37 cellular contexts compared by ENCODE assay signal in genomic region chr2:80259292-80259691, GRCh38. TPM values are rescaled to one million over a fixed set of nuclear protein-coding genes. Genes with fewer than 3 reads are reported as not detected.
"Had no signal": no experiment of that assay in that cellular context is flagged by ENCODE, and none has a peak within 500 bp of the region (broad histone marks: within the 10 kb centered on the region; RNA-seq: fewer than 3 reads in every experiment).

No MANE protein-coding gene starts in this region.

- DNase-seq: activated B cell treated with CpG ODN at 0.5 μM for 24 hours; activated CD4-positive, alpha-beta T cell treated with anti-CD3 and anti-CD28 coated beads for 48 hours; activated CD4-positive, alpha-beta T cell treated with anti-CD3 and anti-CD28 coated beads, Interleukin-2, amount 50 U/mL, for 1 hour; activated CD4-positive, alpha-beta T cell treated with anti-CD3 and anti-CD28 coated beads, Interleukin-2, amount 50 U/mL, for 48 hours; activated CD8-positive, alpha-beta memory T cell treated with anti-CD3 and anti-CD28 coated beads for 24 hours; activated CD8-positive, alpha-beta T cell treated with anti-CD3 and anti-CD28 coated beads for 36 hours; activated effector memory CD4-positive, alpha-beta T cell treated with anti-CD3 and anti-CD28 coated beads, Interleukin-2, amount 50 U/mL, for 16 hours; activated naive CD4-positive, alpha-beta T cell treated with anti-CD3 and anti-CD28 coated beads for 36 hours; activated naive CD8-positive, alpha-beta T cell treated with anti-CD3 and anti-CD28 coated beads for 36 hours; activated naive CD8-positive, alpha-beta T cell treated with anti-CD3 and anti-CD28 coated beads, Interleukin-2, amount 50 U/mL, for 24 hours; activated T-cell treated with anti-CD3 and anti-CD28 coated beads, Interleukin-2, amount 50 U/mL, for 1 hour; activated T-cell treated with anti-CD3 and anti-CD28 coated beads, Interleukin-2, amount 50 U/mL, for 48 hours; adrenal gland; amygdala; aorta; body of pancreas; central memory CD4-positive, alpha-beta T cell; cerebellar nuclear complex; colonic mucosa; effector CD8-positive, alpha-beta T cell; esophagus squamous epithelium; foreskin melanocyte; heart right ventricle; T-helper 17 cell; T1000; WERI-Rb-1 had no signal

- ATAC-seq: activated CD4-positive, CD25-positive, alpha-beta regulatory T cell treated with anti-CD3 and anti-CD28 coated beads, Interleukin-2, amount 50 U/mL, for 24 hours; activated CD8-positive, alpha-beta T cell treated with anti-CD3 and anti-CD28 coated beads for 36 hours; activated naive CD8-positive, alpha-beta T cell treated with anti-CD3 and anti-CD28 coated beads, Interleukin-2, amount 50 U/mL, for 24 hours; body of pancreas; gastroesophageal sphincter; T-helper 17 cell had no signal

- H3K4me1 ChIP-seq: adrenal gland, body of pancreas, colonic mucosa, esophagus squamous epithelium, gastroesophageal sphincter had no signal

- H3K27ac ChIP-seq: adrenal gland, body of pancreas, cardiac muscle cell, colonic mucosa, epithelial cell of prostate, esophagus squamous epithelium, gastroesophageal sphincter, heart right ventricle, WERI-Rb-1 had no signal

- H3K9me3 ChIP-seq: adrenal gland, body of pancreas, colonic mucosa, esophagus squamous epithelium, gastroesophageal sphincter, heart right ventricle had no signal

- H3K27me3 ChIP-seq: adrenal gland, body of pancreas, cardiac muscle cell, colonic mucosa, esophagus squamous epithelium, gastroesophageal sphincter, heart right ventricle had no signal

- H3K36me3 ChIP-seq: adrenal gland, cardiac muscle cell, colonic mucosa, esophagus squamous epithelium, gastroesophageal sphincter, heart right ventricle, WERI-Rb-1 had no signal

- H3K4me3 ChIP-seq: adrenal gland, body of pancreas, cardiac muscle cell, colonic mucosa, esophagus squamous epithelium, gastroesophageal sphincter, heart right ventricle had no signal

RNA-seq across cellular contexts. Expression of gene LRRTM1, which starts 45.3 kb away (rescaled TPM):
- total RNA-seq: activated B cell treated with CpG ODN at 0.5 μM for 24 hours; activated CD8-positive, alpha-beta T cell treated with anti-CD3 and anti-CD28 coated beads for 36 hours; activated naive CD4-positive, alpha-beta T cell treated with anti-CD3 and anti-CD28 coated beads for 36 hours; activated naive CD8-positive, alpha-beta T cell treated with anti-CD3 and anti-CD28 coated beads for 36 hours; activated T-helper 1 cell treated with anti-CD3 and anti-CD28 coated beads, Interleukin-12 subunit alpha, Interleukin-12 subunit beta, Interleukin-2, Interleukin-4 antibody, amounts not matched to agents 30 ng/mL and 10 ng/mL and 1 ng/mL, durations not matched to agents 14 hours and 24 hours and 36 hours; activated T-helper 2 cell treated with anti-CD3 and anti-CD28 coated beads, Interferon-gamma antibody, Interleukin-2, Interleukin-4, amounts not matched to agents 10 μg/mL and 5 μg/mL and 100 μg/mL, durations not matched to agents 14 hours and 24 hours and 36 hours; body of pancreas; dermis microvascular lymphatic vessel endothelial cell; endothelial cell of umbilical vein; fibroblast of lung; fibroblast of villous mesenchyme; glomerular endothelial cell; T-helper 17 cell had no signal
